ENCODE assay signal across 1 cellular context in the genomic region with DNA sequence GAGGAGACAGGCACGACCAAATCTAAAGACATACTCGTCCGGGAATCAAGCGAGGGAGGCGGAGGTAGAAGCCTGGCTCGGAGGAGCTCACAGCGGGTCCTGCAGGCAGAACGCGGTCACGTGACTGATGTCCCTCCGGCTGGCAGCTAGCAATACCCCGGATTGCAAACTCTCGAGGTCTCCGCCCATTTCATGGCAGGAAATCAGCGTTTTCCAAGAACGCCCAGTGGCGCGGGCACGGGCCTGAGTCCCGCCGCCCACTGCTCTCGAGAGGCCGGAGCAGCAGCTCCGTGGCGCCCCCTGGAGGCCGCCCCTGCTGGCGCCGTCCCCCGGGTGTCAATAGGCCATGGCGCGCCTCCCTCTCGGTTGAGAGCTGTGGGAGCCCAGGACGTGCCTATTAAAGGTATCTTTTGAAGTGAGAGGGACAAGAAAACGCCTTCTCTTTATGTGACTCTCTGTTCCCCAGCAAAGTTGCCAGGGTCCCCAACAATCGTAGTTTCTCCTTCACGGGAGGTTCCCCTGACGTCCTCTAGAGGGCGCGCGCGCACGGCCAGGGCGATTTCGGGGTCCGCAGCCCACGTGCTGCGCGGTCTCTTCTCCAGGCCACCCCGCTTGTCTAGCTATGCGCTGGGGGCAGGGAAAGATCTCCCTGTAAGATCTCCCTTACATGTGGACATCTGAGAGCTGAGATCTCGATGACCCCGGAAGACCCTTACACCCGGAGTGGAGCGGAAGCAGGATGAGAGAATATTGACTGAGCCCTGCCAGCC.
A peak's percentile ranks its signal among the peaks of the same experiment; 100 is the strongest.
TF ChIP-seq lines count a peak whose summit lies in the region.

No MANE protein-coding gene starts in this region.

TF ChIP-seq in K562, 482 proteins besides CTCF, POLR2A, EP300 and RAD21 (continued from another document and continues in another):
- no peak for TF ChIP-seq PHB (CRISPR knock-in tag; IDR thresholded peaks at IDR 0.05)
- peak in 1 of 2 experiments; percentile 25; a peak in 1 of 4 replicates for TF ChIP-seq ZNF639 (CRISPR knock-in tag; conservative IDR thresholded peaks at IDR 0.05 in 1 of 2, IDR thresholded peaks at IDR 0.05 in 1 of 2)
- TF ChIP-seq KLF1 (tag; IDR thresholded peaks at IDR 0.05) = no peak
- TF ChIP-seq NFYB (IDR thresholded peaks at IDR 0.05; ENCODE audit: extremely low read depth, insufficient read length) = no peak
- TF ChIP-seq, protein P1, sequence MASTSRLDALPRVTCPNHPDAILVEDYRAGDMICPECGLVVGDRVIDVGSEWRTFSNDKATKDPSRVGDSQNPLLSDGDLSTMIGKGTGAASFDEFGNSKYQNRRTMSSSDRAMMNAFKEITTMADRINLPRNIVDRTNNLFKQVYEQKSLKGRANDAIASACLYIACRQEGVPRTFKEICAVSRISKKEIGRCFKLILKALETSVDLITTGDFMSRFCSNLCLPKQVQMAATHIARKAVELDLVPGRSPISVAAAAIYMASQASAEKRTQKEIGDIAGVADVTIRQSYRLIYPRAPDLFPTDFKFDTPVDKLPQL (IDR thresholded peaks at IDR 0.05; ENCODE audit: extremely low read depth, insufficient read length) = no peak
- no peak for TF ChIP-seq EWSR1 (IDR thresholded peaks at IDR 0.05; ENCODE audit: borderline replicate concordance, low read depth, partially characterized antibody)
- TF ChIP-seq, protein P2, sequence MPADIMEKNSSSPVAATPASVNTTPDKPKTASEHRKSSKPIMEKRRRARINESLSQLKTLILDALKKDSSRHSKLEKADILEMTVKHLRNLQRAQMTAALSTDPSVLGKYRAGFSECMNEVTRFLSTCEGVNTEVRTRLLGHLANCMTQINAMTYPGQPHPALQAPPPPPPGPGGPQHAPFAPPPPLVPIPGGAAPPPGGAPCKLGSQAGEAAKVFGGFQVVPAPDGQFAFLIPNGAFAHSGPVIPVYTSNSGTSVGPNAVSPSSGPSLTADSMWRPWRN (IDR thresholded peaks at IDR 0.05; ENCODE audit: low read depth) = no peak
- TF ChIP-seq TBP (optimal IDR thresholded peaks at IDR 0.05; ENCODE audit: low read depth, low read length) = peak; percentile 52
- no peak; a peak in 1 of 4 replicates for TF ChIP-seq HDAC1 (IDR thresholded peaks at IDR 0.05)
- no peak for TF ChIP-seq PYGO2 (tag; IDR thresholded peaks at IDR 0.05)
- TF ChIP-seq, protein P3, sequence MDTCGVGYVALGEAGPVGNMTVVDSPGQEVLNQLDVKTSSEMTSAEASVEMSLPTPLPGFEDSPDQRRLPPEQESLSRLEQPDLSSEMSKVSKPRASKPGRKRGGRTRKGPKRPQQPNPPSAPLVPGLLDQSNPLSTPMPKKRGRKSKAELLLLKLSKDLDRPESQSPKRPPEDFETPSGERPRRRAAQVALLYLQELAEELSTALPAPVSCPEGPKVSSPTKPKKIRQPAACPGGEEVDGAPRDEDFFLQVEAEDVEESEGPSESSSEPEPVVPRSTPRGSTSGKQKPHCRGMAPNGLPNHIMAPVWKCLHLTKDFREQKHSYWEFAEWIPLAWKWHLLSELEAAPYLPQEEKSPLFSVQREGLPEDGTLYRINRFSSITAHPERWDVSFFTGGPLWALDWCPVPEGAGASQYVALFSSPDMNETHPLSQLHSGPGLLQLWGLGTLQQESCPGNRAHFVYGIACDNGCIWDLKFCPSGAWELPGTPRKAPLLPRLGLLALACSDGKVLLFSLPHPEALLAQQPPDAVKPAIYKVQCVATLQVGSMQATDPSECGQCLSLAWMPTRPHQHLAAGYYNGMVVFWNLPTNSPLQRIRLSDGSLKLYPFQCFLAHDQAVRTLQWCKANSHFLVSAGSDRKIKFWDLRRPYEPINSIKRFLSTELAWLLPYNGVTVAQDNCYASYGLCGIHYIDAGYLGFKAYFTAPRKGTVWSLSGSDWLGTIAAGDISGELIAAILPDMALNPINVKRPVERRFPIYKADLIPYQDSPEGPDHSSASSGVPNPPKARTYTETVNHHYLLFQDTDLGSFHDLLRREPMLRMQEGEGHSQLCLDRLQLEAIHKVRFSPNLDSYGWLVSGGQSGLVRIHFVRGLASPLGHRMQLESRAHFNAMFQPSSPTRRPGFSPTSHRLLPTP (IDR thresholded peaks at IDR 0.05; ENCODE audit: borderline replicate concordance, extremely low read depth, insufficient read length) = no peak
- no peak for TF ChIP-seq FOXJ2 (tag; IDR thresholded peaks at IDR 0.05)
- no peak for TF ChIP-seq ZNF174 (CRISPR knock-in tag; IDR thresholded peaks at IDR 0.05)
- TF ChIP-seq ZNF79 (CRISPR knock-in tag; IDR thresholded peaks at IDR 0.05; ENCODE audit: low read depth) = no peak
- 0 out of 2 replicates have a peak, but pooled peaks have one; percentile 19 for TF ChIP-seq NFRKB (IDR thresholded peaks at IDR 0.05; ENCODE audit: low read depth)
- peak; percentile 84 for TF ChIP-seq EP400 (IDR thresholded peaks at IDR 0.05)
- TF ChIP-seq CBX8 (IDR thresholded peaks at IDR 0.05; ENCODE audit: borderline replicate concordance, extremely low read depth, low read depth, low read length, poor library complexity, severe bottlenecking) = no peak
- no peak for TF ChIP-seq IRF2 (CRISPR knock-in tag; IDR thresholded peaks at IDR 0.05)
- TF ChIP-seq FOXK1 (CRISPR knock-in tag; IDR thresholded peaks at IDR 0.05; ENCODE audit: borderline replicate concordance) = no peak
- peak; percentile 59 for TF ChIP-seq SMC3 (conservative IDR thresholded peaks at IDR 0.05; ENCODE audit: insufficient read depth, low read depth, low read length)
- TF ChIP-seq TAF9B (IDR thresholded peaks at IDR 0.05; ENCODE audit: partially characterized antibody) = no peak
- no peak for TF ChIP-seq BMI1 (IDR thresholded peaks at IDR 0.05; ENCODE audit: low read length)
- TF ChIP-seq RB1 (IDR thresholded peaks at IDR 0.05; ENCODE audit: low read depth) = peak; percentile 61
- TF ChIP-seq, protein P4, sequence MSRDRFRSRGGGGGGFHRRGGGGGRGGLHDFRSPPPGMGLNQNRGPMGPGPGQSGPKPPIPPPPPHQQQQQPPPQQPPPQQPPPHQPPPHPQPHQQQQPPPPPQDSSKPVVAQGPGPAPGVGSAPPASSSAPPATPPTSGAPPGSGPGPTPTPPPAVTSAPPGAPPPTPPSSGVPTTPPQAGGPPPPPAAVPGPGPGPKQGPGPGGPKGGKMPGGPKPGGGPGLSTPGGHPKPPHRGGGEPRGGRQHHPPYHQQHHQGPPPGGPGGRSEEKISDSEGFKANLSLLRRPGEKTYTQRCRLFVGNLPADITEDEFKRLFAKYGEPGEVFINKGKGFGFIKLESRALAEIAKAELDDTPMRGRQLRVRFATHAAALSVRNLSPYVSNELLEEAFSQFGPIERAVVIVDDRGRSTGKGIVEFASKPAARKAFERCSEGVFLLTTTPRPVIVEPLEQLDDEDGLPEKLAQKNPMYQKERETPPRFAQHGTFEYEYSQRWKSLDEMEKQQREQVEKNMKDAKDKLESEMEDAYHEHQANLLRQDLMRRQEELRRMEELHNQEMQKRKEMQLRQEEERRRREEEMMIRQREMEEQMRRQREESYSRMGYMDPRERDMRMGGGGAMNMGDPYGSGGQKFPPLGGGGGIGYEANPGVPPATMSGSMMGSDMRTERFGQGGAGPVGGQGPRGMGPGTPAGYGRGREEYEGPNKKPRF (IDR thresholded peaks at IDR 0.05; ENCODE audit: low read depth, low read length) = no peak
- TF ChIP-seq, protein P5, sequence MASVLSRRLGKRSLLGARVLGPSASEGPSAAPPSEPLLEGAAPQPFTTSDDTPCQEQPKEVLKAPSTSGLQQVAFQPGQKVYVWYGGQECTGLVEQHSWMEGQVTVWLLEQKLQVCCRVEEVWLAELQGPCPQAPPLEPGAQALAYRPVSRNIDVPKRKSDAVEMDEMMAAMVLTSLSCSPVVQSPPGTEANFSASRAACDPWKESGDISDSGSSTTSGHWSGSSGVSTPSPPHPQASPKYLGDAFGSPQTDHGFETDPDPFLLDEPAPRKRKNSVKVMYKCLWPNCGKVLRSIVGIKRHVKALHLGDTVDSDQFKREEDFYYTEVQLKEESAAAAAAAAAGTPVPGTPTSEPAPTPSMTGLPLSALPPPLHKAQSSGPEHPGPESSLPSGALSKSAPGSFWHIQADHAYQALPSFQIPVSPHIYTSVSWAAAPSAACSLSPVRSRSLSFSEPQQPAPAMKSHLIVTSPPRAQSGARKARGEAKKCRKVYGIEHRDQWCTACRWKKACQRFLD (CRISPR knock-in tag; IDR thresholded peaks at IDR 0.05) = peak; percentile 14; the same call in 1 of the 2 replicates
- TF ChIP-seq SLC30A9 (CRISPR knock-in tag; IDR thresholded peaks at IDR 0.05) = no peak
- peak in 1 of 2 experiments; percentile 58; a peak in 2 of 4 replicates for TF ChIP-seq NRF1 (conservative IDR thresholded peaks at IDR 0.05 in 1 of 2, IDR thresholded peaks at IDR 0.05 in 1 of 2)
- TF ChIP-seq THRB (CRISPR knock-in tag; conservative IDR thresholded peaks at IDR 0.05) = no peak
- TF ChIP-seq ZNF77 (CRISPR knock-in tag; IDR thresholded peaks at IDR 0.05) = no peak
- peak; percentile 80 for TF ChIP-seq CXXC5 (CRISPR knock-in tag; IDR thresholded peaks at IDR 0.05)
- peak; percentile 88 for TF ChIP-seq ZBTB7A (IDR thresholded peaks at IDR 0.05; ENCODE audit: borderline replicate concordance, control insufficient read depth, low read depth, low read length)
- no peak for TF ChIP-seq FOS (IDR thresholded peaks at IDR 0.05; ENCODE audit: extremely low read depth, insufficient read length)
- TF ChIP-seq YY1 (IDR thresholded peaks at IDR 0.05; ENCODE audit: borderline replicate concordance in 1 of 3, control insufficient read depth in 1 of 3, extremely low read depth in 1 of 3, insufficient read depth in 3 of 3, insufficient read length in 1 of 3, insufficient replicate concordance in 2 of 3, low read depth in 1 of 3, low read length in 2 of 3) = peak in 1 of 3 experiments; percentile 25
- no peak for TF ChIP-seq MAFF (IDR thresholded peaks at IDR 0.05; ENCODE audit: low read length)
- peak; percentile 85 for TF ChIP-seq CBFA2T2 (conservative IDR thresholded peaks at IDR 0.05)
- peak; percentile 75 for TF ChIP-seq POLR2G (IDR thresholded peaks at IDR 0.05; ENCODE audit: low read depth, low read length)
- no peak for TF ChIP-seq CREBBP (IDR thresholded peaks at IDR 0.05; ENCODE audit: low read depth, low read length)
- no peak for TF ChIP-seq HDAC3 (IDR thresholded peaks at IDR 0.05; ENCODE audit: borderline replicate concordance, partially characterized antibody)
- no peak for TF ChIP-seq MXI1 (IDR thresholded peaks at IDR 0.05; ENCODE audit: low read depth, low read length)
- no peak for TF ChIP-seq ZBTB49 (CRISPR knock-in tag; IDR thresholded peaks at IDR 0.05; ENCODE audit: borderline replicate concordance)
- peak; percentile 76 for TF ChIP-seq LCOR (CRISPR knock-in tag; IDR thresholded peaks at IDR 0.05)
- no peak for TF ChIP-seq ZNF57 (CRISPR knock-in tag; IDR thresholded peaks at IDR 0.05)
- TF ChIP-seq TRIM28 (IDR thresholded peaks at IDR 0.05) = peak; percentile 43; the same call in 1 of the 2 replicates
- TF ChIP-seq, protein P6, sequence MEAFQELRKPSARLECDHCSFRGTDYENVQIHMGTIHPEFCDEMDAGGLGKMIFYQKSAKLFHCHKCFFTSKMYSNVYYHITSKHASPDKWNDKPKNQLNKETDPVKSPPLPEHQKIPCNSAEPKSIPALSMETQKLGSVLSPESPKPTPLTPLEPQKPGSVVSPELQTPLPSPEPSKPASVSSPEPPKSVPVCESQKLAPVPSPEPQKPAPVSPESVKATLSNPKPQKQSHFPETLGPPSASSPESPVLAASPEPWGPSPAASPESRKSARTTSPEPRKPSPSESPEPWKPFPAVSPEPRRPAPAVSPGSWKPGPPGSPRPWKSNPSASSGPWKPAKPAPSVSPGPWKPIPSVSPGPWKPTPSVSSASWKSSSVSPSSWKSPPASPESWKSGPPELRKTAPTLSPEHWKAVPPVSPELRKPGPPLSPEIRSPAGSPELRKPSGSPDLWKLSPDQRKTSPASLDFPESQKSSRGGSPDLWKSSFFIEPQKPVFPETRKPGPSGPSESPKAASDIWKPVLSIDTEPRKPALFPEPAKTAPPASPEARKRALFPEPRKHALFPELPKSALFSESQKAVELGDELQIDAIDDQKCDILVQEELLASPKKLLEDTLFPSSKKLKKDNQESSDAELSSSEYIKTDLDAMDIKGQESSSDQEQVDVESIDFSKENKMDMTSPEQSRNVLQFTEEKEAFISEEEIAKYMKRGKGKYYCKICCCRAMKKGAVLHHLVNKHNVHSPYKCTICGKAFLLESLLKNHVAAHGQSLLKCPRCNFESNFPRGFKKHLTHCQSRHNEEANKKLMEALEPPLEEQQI (IDR thresholded peaks at IDR 0.05) = peak; percentile 67; the same call in 1 of the 2 replicates
- no peak for TF ChIP-seq CREM (IDR thresholded peaks at IDR 0.05; ENCODE audit: low read depth)
- TF ChIP-seq KLF16 (IDR thresholded peaks at IDR 0.05) = peak; percentile 38; the same call in 1 of the 2 replicates
- TF ChIP-seq FOSL1 (tag; conservative IDR thresholded peaks at IDR 0.05) = 0 out of 2 replicates have a peak, but pooled peaks have one; percentile 25
- TF ChIP-seq ATF7 (IDR thresholded peaks at IDR 0.05) = no peak; the same call in 1 of the 2 replicates
- TF ChIP-seq CAMTA2 (CRISPR knock-in tag; conservative IDR thresholded peaks at IDR 0.05) = no peak
- TF ChIP-seq SRSF3 (IDR thresholded peaks at IDR 0.05; ENCODE audit: insufficient read depth, low read length) = no peak
